In the genomic region with DNA sequence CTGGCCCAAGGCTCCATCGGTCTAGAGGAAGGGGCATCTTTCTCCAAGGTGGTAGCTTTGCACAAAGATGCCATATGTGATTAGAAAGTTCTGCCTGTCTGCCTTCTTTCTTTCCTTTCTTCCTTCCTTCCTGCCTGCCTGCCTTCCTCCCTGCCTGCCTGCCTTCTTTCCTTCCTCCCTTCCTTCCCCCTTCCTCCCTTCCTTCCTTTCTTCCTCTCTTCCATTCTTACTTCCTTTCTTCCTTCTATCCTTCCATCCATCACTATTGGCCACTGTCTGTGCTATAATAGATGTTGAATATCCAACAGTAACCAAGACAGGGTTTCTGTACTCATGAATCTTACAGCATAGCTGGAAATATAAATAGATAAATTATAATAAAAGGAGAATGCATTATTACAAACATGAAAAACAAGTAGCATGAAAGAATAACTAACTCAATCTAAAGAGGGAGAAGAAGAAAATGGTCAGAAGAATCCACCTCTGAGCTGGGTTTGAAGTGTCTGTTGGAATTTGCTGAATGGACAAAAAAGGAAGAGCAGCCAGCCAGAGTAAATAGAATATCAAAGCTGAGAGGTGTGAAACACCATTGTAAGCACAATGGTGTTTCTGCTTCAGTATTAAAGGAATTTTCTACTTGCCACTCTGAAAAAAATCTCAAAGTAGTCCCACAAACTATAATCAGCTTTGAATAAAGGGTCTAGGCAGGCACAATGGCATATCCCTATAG, we compare ENCODE assay signal across 18 cellular contexts.
DNase-seq lines count a peak whose midpoint lies in the region; ATAC-seq, FAIRE-seq and TF ChIP-seq lines count a peak whose summit lies in the region.
"Had no signal": no experiment of that assay in that cellular context is flagged by ENCODE, and none has a peak within 500 bp of the region (broad histone marks: within the 10 kb centered on the region; RNA-seq: fewer than 3 reads in every experiment).

No MANE protein-coding gene starts in this region.

- H3K27me3 ChIP-seq in body of pancreas = no peaks in the 10 kb centered on the region

- no peak for ATAC-seq in A549
- no peak for ATAC-seq in GM21447 (IDR thresholded peaks at IDR 0.05; ENCODE audit: unreplicated experiment)
- ATAC-seq in body of pancreas = no peak
- ATAC-seq in GM18861 (IDR thresholded peaks at IDR 0.05; ENCODE audit: unreplicated experiment) = no peak
- ATAC-seq: HCT116 had no signal

- H3K36me3 Mint-ChIP-seq in nephron (ENCODE audit: low read depth) = no peaks in the 10 kb centered on the region
- H3K36me3 Mint-ChIP-seq: CD4-positive, CD25-positive, alpha-beta regulatory T cell; CD8-positive, alpha-beta memory T cell had no signal

- no peak for TF ChIP-seq EP300 in A549 (IDR thresholded peaks at IDR 0.05)

- FAIRE-seq in A549 (lab: Jason Lieb, UNC) = no peak

- POLR2A ChIA-PET in A549 (lab: Yijun Ruan, JAX) = no interaction called here
- POLR2A ChIA-PET in HEK293 (lab: Yijun Ruan, JAX) = no interaction called here

- H3K4me3 ChIP-seq in A549 (no peak overlapping the region), HEK293 (ENCODE audit: low read depth, low read length) (no peak overlapping the region), body of pancreas (no peak overlapping the region)
- H3K4me3 ChIP-seq: GM23248 had no signal

- peaks cover 5% of the 10 kb centered on the region for H3K4me1 Mint-ChIP-seq in nephron
- H3K4me1 Mint-ChIP-seq: CD4-positive, CD25-positive, alpha-beta regulatory T cell; CD8-positive, alpha-beta memory T cell had no signal

- no peak overlapping the region for H3K4me3 Mint-ChIP-seq in nephron
- H3K4me3 Mint-ChIP-seq: CD4-positive, CD25-positive, alpha-beta regulatory T cell; CD8-positive, alpha-beta memory T cell had no signal

- no peak overlapping the region for H3K4me2 ChIP-seq in A549

- CTCF ChIA-PET in A549 (lab: Yijun Ruan, JAX) = interaction anchor here (0.9 to 1.1 kb wide), 2 partner anchors 11 to 19 kb away, joined by 3 read pairs; no protein-coding TSS in a partner anchor
- CTCF ChIA-PET in HEK293 (lab: Yijun Ruan, JAX) = interaction anchor here (0.5 kb wide), 2 partner anchors 503 to 955 kb away, joined by 3 to 5 read pairs; no protein-coding TSS in a partner anchor

- TF ChIP-seq RAD21 in A549 (conservative IDR thresholded peaks at IDR 0.05 in 1 of 2, IDR thresholded peaks at IDR 0.05 in 1 of 2) = no peak

- H3K4me1 ChIP-seq in A549 (peaks cover 47% of the 10 kb centered on the region), HEK293 (ENCODE audit: control insufficient read depth, insufficient read depth, low read length) (peaks cover 7% of the 10 kb centered on the region), body of pancreas (no peaks in the 10 kb centered on the region)
- H3K4me1 ChIP-seq: BE2C had no signal

- no peak for TF ChIP-seq POLR2A in A549 (IDR thresholded peaks at IDR 0.05; ENCODE audit: low read length)
- TF ChIP-seq POLR2A in body of pancreas (IDR thresholded peaks at IDR 0.05) = no peak

- H3K9me3 Mint-ChIP-seq in nephron = no peaks in the 10 kb centered on the region
- H3K9me3 Mint-ChIP-seq: CD8-positive, alpha-beta memory T cell had no signal

- H3K27ac ChIP-seq in A549 = peak overlapping the region; percentile 45 to 74; a peak in 4 of 6 replicates
- H3K27ac ChIP-seq in HEK293 (ENCODE audit: extremely low read depth, low read depth, low read length) = no peak overlapping the region
- no peak overlapping the region for H3K27ac ChIP-seq in body of pancreas
- H3K27ac ChIP-seq: GM23248 had no signal

- TF ChIP-seq CTCF in A549 (IDR thresholded peaks at IDR 0.05) (no peak), HEK293 (tag by site-specific recombination; IDR thresholded peaks at IDR 0.05) (no peak), nephron (IDR thresholded peaks at IDR 0.05; ENCODE audit: unreplicated experiment in 3 of 3) (no peak), body of pancreas (IDR thresholded peaks at IDR 0.05) (no peak)

- no peaks in the 10 kb centered on the region for H3K27me3 Mint-ChIP-seq in nephron (ENCODE audit: low read depth)

- 85% methylated on average over 1 of the region's 1 CpG for WGBS in A549 (ENCODE audit: missing lambda C conversion rate)
- 96 to 100% methylated on average over 1 of the region's 1 CpG for WGBS in body of pancreas, 2 donors

- intact Hi-C loops in body of pancreas (cut with DNase I) = no loop called here

- no peak for DNase-seq in A549 (ENCODE audit: low read depth in 1 of 2, low spot score in 1 of 2)
- DNase-seq in kidney glomerular epithelial cell (lab: John Stamatoyannopoulos, UW) = peak; percentile 45
- DNase-seq in body of pancreas = no peak
- DNase-seq: ACHN; BE2C; C1 segment of cervical spinal cord; CD4-positive, CD25-positive, alpha-beta regulatory T cell; CD8-positive, alpha-beta memory T cell; COR-L47; DMS79 treated with DMSO at 0.1 percent for 48 hours; GF-D8; GM23248; H7 had no signal

- H3K36me3 ChIP-seq in HEK293 (ENCODE audit: control insufficient read depth in 2 of 2, insufficient read depth in 1 of 2, low read length in 2 of 2) = no peaks in the 10 kb centered on the region
- no peaks in the 10 kb centered on the region for H3K36me3 ChIP-seq in body of pancreas (replicated peaks in 1 of 2; ENCODE audit: insufficient read depth in 1 of 2, low read depth in 2 of 2)
- H3K36me3 ChIP-seq: BE2C had no signal

- H3K9me3 ChIP-seq in A549 = no peaks in the 10 kb centered on the region
- no peaks in the 10 kb centered on the region for H3K9me3 ChIP-seq in HEK293 (ENCODE audit: control insufficient read depth, insufficient read depth, low read depth, low read length)
- H3K9me3 ChIP-seq in body of pancreas = peaks cover 0 to 3% (median 0%) of the 10 kb centered on the region in 3 donors
- H3K9me3 ChIP-seq: BE2C had no signal

- H3K27ac Mint-ChIP-seq in nephron = peak overlapping the region; percentile 35 to 86 (median 78)
- H3K27ac Mint-ChIP-seq: CD4-positive, CD25-positive, alpha-beta regulatory T cell; CD8-positive, alpha-beta memory T cell had no signal

TF ChIP-seq in A549, 52 proteins besides CTCF, POLR2A, EP300 and RAD21:
- TF ChIP-seq, protein P1, sequence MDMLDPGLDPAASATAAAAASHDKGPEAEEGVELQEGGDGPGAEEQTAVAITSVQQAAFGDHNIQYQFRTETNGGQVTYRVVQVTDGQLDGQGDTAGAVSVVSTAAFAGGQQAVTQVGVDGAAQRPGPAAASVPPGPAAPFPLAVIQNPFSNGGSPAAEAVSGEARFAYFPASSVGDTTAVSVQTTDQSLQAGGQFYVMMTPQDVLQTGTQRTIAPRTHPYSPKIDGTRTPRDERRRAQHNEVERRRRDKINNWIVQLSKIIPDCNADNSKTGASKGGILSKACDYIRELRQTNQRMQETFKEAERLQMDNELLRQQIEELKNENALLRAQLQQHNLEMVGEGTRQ (IDR thresholded peaks at IDR 0.05) = no peak
- TF ChIP-seq MAFK (IDR thresholded peaks at IDR 0.05; ENCODE audit: partially characterized antibody) (peak; percentile 97), RNF2 (IDR thresholded peaks at IDR 0.05; ENCODE audit: borderline replicate concordance, low read depth) (no peak), EHMT2 (IDR thresholded peaks at IDR 0.05; ENCODE audit: low read depth) (no peak), ZC3H11A (IDR thresholded peaks at IDR 0.05) (no peak), RCOR1 (IDR thresholded peaks at IDR 0.05; ENCODE audit: low read depth, low read length) (no peak)

TF ChIP-seq in HEK293, 187 proteins besides CTCF, POLR2A, EP300 and RAD21:
- TF ChIP-seq ZNF354C (tag by site-specific recombination; IDR thresholded peaks at IDR 0.05; ENCODE audit: borderline replicate concordance, low read depth) (no peak), ZNF324 (tag by site-specific recombination; IDR thresholded peaks at IDR 0.05) (no peak), ZNF366 (tag by site-specific recombination; conservative IDR thresholded peaks at IDR 0.05) (peak; percentile 92)
TF ChIP-seq in HEK293: peak in this region for 1.

Comparison
In these comparisons a context has a peak if more than half of its experiments do, and no peak if none do; other contexts are left out.
1. H3K27ac ChIP-seq: peak in A549 (2 of 2); none in HEK293 (single experiment) and body of pancreas (0 of 4).